ENCODE assay signal across 24 cellular contexts in genomic region chr3:10520118-10520517, GRCh38. TPM values are rescaled to one million over a fixed set of nuclear protein-coding genes. Genes with fewer than 3 reads are reported as not detected.
"Had no signal": no experiment of that assay in that cellular context is flagged by ENCODE, and none has a peak within 500 bp of the region (broad histone marks: within the 10 kb centered on the region; RNA-seq: fewer than 3 reads in every experiment).

No MANE protein-coding gene starts in this region.

- H3K4me1 Mint-ChIP-seq: activated T-helper 17 cell treated with anti-CD3 and anti-CD28 coated beads, Interleukin-2, amount 50 U/mL, for 72 hours; central memory CD8-positive, alpha-beta T cell; naive thymus-derived CD4-positive, alpha-beta T cell; T-cell had no signal

- H3K27me3 ChIP-seq: ascending aorta, neural progenitor cell, ovary, right lobe of liver, vagina had no signal

- H2AFZ ChIP-seq: neural progenitor cell had no signal

- H3K27ac ChIP-seq: ascending aorta, coronary artery, gastroesophageal sphincter, heart left ventricle, neural progenitor cell, ovary, right lobe of liver, tibial nerve, vagina, VCaP had no signal

- H3K4me3 Mint-ChIP-seq: activated T-helper 17 cell treated with anti-CD3 and anti-CD28 coated beads, Interleukin-2, amount 50 U/mL, for 72 hours; central memory CD8-positive, alpha-beta T cell; memory B cell; naive thymus-derived CD4-positive, alpha-beta T cell; neural progenitor cell; stimulated activated naive B cell treated with anti-CD40 and anti-IgM and Interleukin-4, amounts not matched to agents 10 μg/mL and 1 μg/mL and 100 μg/mL, for 72 hours; T-cell had no signal

- H3K9ac ChIP-seq: neural progenitor cell had no signal

- H3K4me3 ChIP-seq: ascending aorta, coronary artery, gastroesophageal sphincter, heart left ventricle, neural progenitor cell, ovary, right lobe of liver, tibial nerve, vagina had no signal

- H3K4me1 ChIP-seq: ascending aorta, gastroesophageal sphincter, neural progenitor cell, tibial nerve, vagina had no signal

- H3K36me3 ChIP-seq: ascending aorta, gastroesophageal sphincter, heart left ventricle, neural progenitor cell, ovary, right lobe of liver, tibial nerve, vagina had no signal

- ATAC-seq: activated T-helper 17 cell treated with anti-CD3 and anti-CD28 coated beads, Interleukin-2, amount 50 U/mL, for 72 hours; esophagus mucosa; gastroesophageal sphincter; heart left ventricle; left ventricle myocardium superior; naive thymus-derived CD4-positive, alpha-beta T cell; right lobe of liver; SK-N-SH treated with all-trans-retinoic acid at 6 μM for 48 hours; stimulated activated naive B cell treated with anti-CD40 and anti-IgM and Interleukin-4, amounts not matched to agents 10 μg/mL and 1 μg/mL and 100 μg/mL, for 72 hours; T-cell had no signal

- H3K36me3 Mint-ChIP-seq: memory B cell; naive thymus-derived CD4-positive, alpha-beta T cell; neural progenitor cell; stimulated activated naive B cell treated with anti-CD40 and anti-IgM and Interleukin-4, amounts not matched to agents 10 μg/mL and 1 μg/mL and 100 μg/mL, for 72 hours; T-cell had no signal

- H3K9me3 Mint-ChIP-seq: activated T-helper 17 cell treated with anti-CD3 and anti-CD28 coated beads, Interleukin-2, amount 50 U/mL, for 72 hours; central memory CD8-positive, alpha-beta T cell; memory B cell; neural progenitor cell; stimulated activated naive B cell treated with anti-CD40 and anti-IgM and Interleukin-4, amounts not matched to agents 10 μg/mL and 1 μg/mL and 100 μg/mL, for 72 hours; T-cell had no signal

- H3K4me2 ChIP-seq: neural progenitor cell had no signal

- H3K9me3 ChIP-seq: ascending aorta, gastroesophageal sphincter, heart left ventricle, ovary, right lobe of liver, tibial nerve, vagina had no signal

- H3K27ac Mint-ChIP-seq: activated T-helper 17 cell treated with anti-CD3 and anti-CD28 coated beads, Interleukin-2, amount 50 U/mL, for 72 hours; memory B cell; naive thymus-derived CD4-positive, alpha-beta T cell; neural progenitor cell; stimulated activated naive B cell treated with anti-CD40 and anti-IgM and Interleukin-4, amounts not matched to agents 10 μg/mL and 1 μg/mL and 100 μg/mL, for 72 hours; T-cell had no signal

- DNase-seq: activated CD4-positive, alpha-beta T cell treated with anti-CD3 and anti-CD28 coated beads, Interleukin-2, amount 50 U/mL, for 1 hour; activated CD4-positive, CD25-positive, alpha-beta regulatory T cell treated with anti-CD3 and anti-CD28 coated beads, Interleukin-2, amount 50 U/mL, for 72 hours; activated naive CD4-positive, alpha-beta T cell; kidney glomerular epithelial cell; left ventricle myocardium superior; naive thymus-derived CD4-positive, alpha-beta T cell; stimulated activated CD4-positive, alpha-beta T cell treated with anti-CD3 and anti-CD28 coated beads, Interleukin-4, amount 100 ng/mL, for 4 hours; stimulated activated naive B cell treated with anti-CD40 and anti-IgM and Interleukin-4, amounts not matched to agents 10 μg/mL and 1 μg/mL and 100 μg/mL, for 72 hours; T-cell had no signal

RNA-seq across cellular contexts. Expression of gene ATP2B2, which starts 14.7 kb away (rescaled TPM):
- total RNA-seq: activated T-helper 17 cell treated with anti-CD3 and anti-CD28 coated beads, Interleukin-2, amount 50 U/mL, for 72 hours; ascending aorta; left ventricle myocardium superior; naive thymus-derived CD4-positive, alpha-beta T cell; T-cell had no signal
- polyA plus RNA-seq: naive thymus-derived CD4-positive, alpha-beta T cell had no signal
